Comparison of ENCODE assay signal across 27 cellular contexts in genomic region chr5:63194126-63194525, GRCh38.
DNase-seq lines count a peak whose midpoint lies in the region; ATAC-seq, FAIRE-seq and TF ChIP-seq lines count a peak whose summit lies in the region.
"Had no signal": no experiment of that assay in that cellular context is flagged by ENCODE, and none has a peak within 500 bp of the region (broad histone marks: within the 10 kb centered on the region; RNA-seq: fewer than 3 reads in every experiment).

No MANE protein-coding gene starts in this region.

- CTCF ChIA-PET in HepG2 (lab: Yijun Ruan, JAX; ENCODE audit: low intra/inter-chr PET ratio, low total read pairs) = no interaction called here

- no peak overlapping the region for H2BK120ac ChIP-seq in trophoblast cell (ENCODE audit: insufficient read depth, low read length, poor library complexity)

- no peaks in the 10 kb centered on the region for H3K9me3 ChIP-seq in right cardiac atrium (ENCODE audit: control insufficient read depth, low read length)
- H3K9me3 ChIP-seq in right atrium auricular region = no peaks in the 10 kb centered on the region
- H3K9me3 ChIP-seq in lower lobe of right lung = no peaks in the 10 kb centered on the region
- no peaks in the 10 kb centered on the region for H3K9me3 ChIP-seq in trophoblast cell (ENCODE audit: insufficient read depth, low read depth, low read length)
- H3K9me3 ChIP-seq in HepG2 (ENCODE audit: low read length) = no peaks in the 10 kb centered on the region; the same call in 1 of the 2 replicates
- H3K9me3 ChIP-seq: BE2C, BLaER1 had no signal

- H3K4ac ChIP-seq in trophoblast cell (ENCODE audit: low read depth, low read length) = no peak overlapping the region

- H3K4me1 ChIP-seq in right cardiac atrium (ENCODE audit: control insufficient read depth, insufficient read depth, low read length) (no peaks in the 10 kb centered on the region), right atrium auricular region (no peaks in the 10 kb centered on the region), lower lobe of right lung (no peaks in the 10 kb centered on the region), trophoblast cell (ENCODE audit: control insufficient read depth in 1 of 2, insufficient read depth in 2 of 2, low read length in 2 of 2) (peaks cover 5 to 6% of the 10 kb centered on the region in 2 experiments), HepG2 (ENCODE audit: insufficient read depth, low read length) (no peaks in the 10 kb centered on the region)
- H3K4me1 ChIP-seq: BE2C, BLaER1 had no signal

- peak; percentile 66 to 80 for ATAC-seq in right cardiac atrium
- peak; percentile 54 to 65 for ATAC-seq in lower lobe of right lung
- ATAC-seq in HepG2 = no peak
- ATAC-seq: GM12878 had no signal

- DNase-seq in right cardiac atrium = no peak
- no peak for DNase-seq in right atrium auricular region (ENCODE audit: low spot score)
- DNase-seq in lower lobe of right lung = no peak
- peak; percentile 2 to 3 for DNase-seq in trophoblast cell
- no peak for DNase-seq in RKO (ENCODE audit: low spot score)
- DNase-seq in T-helper 1 cell = no peak
- no peak for DNase-seq in HepG2 (ENCODE audit: low spot score)
- DNase-seq: 8988T; ACHN; BE2C; C1 segment of cervical spinal cord; CD4-positive, alpha-beta memory T cell; CD4-positive, CD25-positive, alpha-beta regulatory T cell; CD8-positive, alpha-beta memory T cell; COR-L47; DMS 273 treated with DMSO at 0.1 percent for 48 hours; DMS153; DMS53; DMS79; DND-41; EL; GDM1 had no signal

- H3K27ac ChIP-seq in right cardiac atrium (ENCODE audit: low read length) = no peak overlapping the region
- peak overlapping the region in 1 of 2 donors; percentile 1 for H3K27ac ChIP-seq in right atrium auricular region
- H3K27ac ChIP-seq in lower lobe of right lung = no peak overlapping the region
- no peak overlapping the region for H3K27ac ChIP-seq in trophoblast cell (ENCODE audit: low read depth, low read length)
- no peak overlapping the region for H3K27ac ChIP-seq in HepG2 (ENCODE audit: extremely low read length, insufficient read depth, low read length)
- H3K27ac ChIP-seq: BLaER1 had no signal

- intact Hi-C loops in right cardiac atrium (cut with DNase I) (no loop called here), lower lobe of right lung (cut with DNase I) (no loop called here), HepG2 (cut with micrococcal nuclease; ENCODE audit: unreplicated experiment) (no loop called here)

- TF ChIP-seq EP300 in HepG2 (IDR thresholded peaks at IDR 0.05; ENCODE audit: low read depth in 2 of 2, low read length in 2 of 2) (no peak), HepG2 (CRISPR knock-in tag; IDR thresholded peaks at IDR 0.05; ENCODE audit: borderline replicate concordance) (no peak)

- BruUV-seq in HepG2 (replicated peaks; lab: Mats Ljungman, UMichigan) = no TSS peak

- H4K8ac ChIP-seq in trophoblast cell (ENCODE audit: low read depth, low read length) = no peak overlapping the region

- in situ Hi-C loops in HepG2 (cut with HindIII; ENCODE audit: extremely low pct_ligation_motif_present, low pct_unique_long_range_greater_than_20kb) = no loop called here

- no peak for TF ChIP-seq RAD21 in HepG2 (CRISPR knock-in tag; IDR thresholded peaks at IDR 0.05)

- TF ChIP-seq POLR2A in HepG2 (IDR thresholded peaks at IDR 0.05; ENCODE audit: insufficient read depth in 1 of 2, low read depth in 2 of 2, low read length in 2 of 2) = no peak

- H2BK5ac ChIP-seq in trophoblast cell (ENCODE audit: low read depth, low read length, poor library complexity) = no peak overlapping the region

- no peak overlapping the region for H3K4me3 ChIP-seq in right cardiac atrium (ENCODE audit: low read length)
- H3K4me3 ChIP-seq in right atrium auricular region = no peak overlapping the region
- H3K4me3 ChIP-seq in lower lobe of right lung = no peak overlapping the region
- no peak overlapping the region for H3K4me3 ChIP-seq in trophoblast cell (ENCODE audit: low read depth, low read length)
- no peak overlapping the region for H3K4me3 ChIP-seq in HepG2 (replicated peaks in 1 of 3; ENCODE audit: insufficient read depth in 1 of 3, low read depth in 2 of 3, low read length in 3 of 3)
- H3K4me3 ChIP-seq: BLaER1, GM12878 had no signal

- no peak overlapping the region for H3K23ac ChIP-seq in trophoblast cell (ENCODE audit: low read length)

- H3K9ac ChIP-seq in trophoblast cell (ENCODE audit: low read length) = no peak overlapping the region
- no peak overlapping the region for H3K9ac ChIP-seq in HepG2 (ENCODE audit: insufficient read depth, low read depth, low read length)
- H3K9ac ChIP-seq: BLaER1 had no signal

- no peak for FAIRE-seq in HepG2 (lab: Jason Lieb, UNC)
- FAIRE-seq: A204.1, GM12878, GM12892, GM18507 had no signal

- no peak overlapping the region for H3K14ac ChIP-seq in trophoblast cell (ENCODE audit: low read length)

- WGBS in right cardiac atrium = 49% methylated on average over 3 of the region's 3 CpGs
- no CpG with 5 or more reads among the region's 3 CpGs for WGBS in trophoblast cell (ENCODE audit: extremely low coverage, insufficient coverage, insufficient read length)
- 0% methylated on average over 3 of the region's 3 CpGs for WGBS in HepG2 (ENCODE audit: low lambda C conversion rate)

- POLR2A ChIA-PET in HepG2 (lab: Yijun Ruan, JAX) = no interaction called here

- no peak overlapping the region for H4K12ac ChIP-seq in trophoblast cell (ENCODE audit: low read depth, low read length)

- H3K79me2 ChIP-seq in trophoblast cell (ENCODE audit: control insufficient read depth, insufficient read depth, low read length, poor library complexity) (no peaks in the 10 kb centered on the region), HepG2 (ENCODE audit: insufficient read depth, low read length) (no peaks in the 10 kb centered on the region)

- H2AK5ac ChIP-seq in trophoblast cell (ENCODE audit: low read length) = no peak overlapping the region

- no peak overlapping the region for H2BK12ac ChIP-seq in trophoblast cell (ENCODE audit: low read length)

- H3K36me3 ChIP-seq in right atrium auricular region (no peaks in the 10 kb centered on the region), lower lobe of right lung (no peaks in the 10 kb centered on the region), trophoblast cell (ENCODE audit: control insufficient read depth in 1 of 2, insufficient read depth in 2 of 2, low read length in 2 of 2) (no peaks in the 10 kb centered on the region), HepG2 (replicated peaks in 1 of 2; ENCODE audit: control insufficient read depth in 1 of 2, insufficient read depth in 2 of 2, low read length in 2 of 2) (no peaks in the 10 kb centered on the region)
- H3K36me3 ChIP-seq: BE2C, BLaER1 had no signal

- no peaks in the 10 kb centered on the region for H3K27me3 ChIP-seq in right cardiac atrium (ENCODE audit: control insufficient read depth, insufficient read depth)
- H3K27me3 ChIP-seq in right atrium auricular region = no peaks in the 10 kb centered on the region
- H3K27me3 ChIP-seq in lower lobe of right lung (ENCODE audit: low read depth) = no peaks in the 10 kb centered on the region
- H3K27me3 ChIP-seq in trophoblast cell (ENCODE audit: insufficient read depth, low read length) = no peaks in the 10 kb centered on the region
- no peaks in the 10 kb centered on the region for H3K27me3 ChIP-seq in HepG2 (ENCODE audit: control insufficient read depth in 1 of 2, insufficient read depth in 2 of 2, low read length in 2 of 2)
- H3K27me3 ChIP-seq: BE2C, BLaER1 had no signal

- H3K79me1 ChIP-seq in trophoblast cell (ENCODE audit: low read length) = no peaks in the 10 kb centered on the region

- no peak overlapping the region for H4K91ac ChIP-seq in trophoblast cell (ENCODE audit: low read depth, low read length)

- no peaks in the 10 kb centered on the region for H4K20me1 ChIP-seq in HepG2 (ENCODE audit: insufficient read depth, low read length)
- H4K20me1 ChIP-seq: BLaER1 had no signal

- H3K4me2 ChIP-seq in trophoblast cell (ENCODE audit: low read length) = no peak overlapping the region
- no peak overlapping the region for H3K4me2 ChIP-seq in HepG2 (ENCODE audit: low read depth, low read length)
- H3K4me2 ChIP-seq: BLaER1 had no signal

- no peak overlapping the region for H3K18ac ChIP-seq in trophoblast cell (ENCODE audit: low read length)

- TF ChIP-seq CTCF in right atrium auricular region (IDR thresholded peaks at IDR 0.05) (no peak), lower lobe of right lung (IDR thresholded peaks at IDR 0.05) (no peak), HepG2 (CRISPR knock-in tag; IDR thresholded peaks at IDR 0.05) (no peak)

- H2AFZ ChIP-seq in trophoblast cell (ENCODE audit: insufficient read depth, low read length, poor library complexity) (no peak overlapping the region), HepG2 (ENCODE audit: low read length) (no peak overlapping the region)

TF ChIP-seq in HepG2, 621 proteins besides CTCF, POLR2A, EP300 and RAD21:
- TF ChIP-seq RFX3 (CRISPR knock-in tag; IDR thresholded peaks at IDR 0.05) = no peak

Comparison
In these comparisons a context has a peak if more than half of its experiments do, and no peak if none do; other contexts are left out.
1. DNase-seq: peak in trophoblast cell (2 of 2); none in right cardiac atrium (0 of 3), right atrium auricular region (single experiment), lower lobe of right lung (single experiment), RKO (single experiment), T-helper 1 cell (0 of 5) and HepG2 (single experiment).